8 cellular contexts compared by ENCODE assay signal in genomic region chr5:173451031-173451430, GRCh38.
DNase-seq lines count a peak whose midpoint lies in the region; ATAC-seq, FAIRE-seq and TF ChIP-seq lines count a peak whose summit lies in the region.

No MANE protein-coding gene starts in this region.

- peak in 7 of 9 donors; percentile 19 to 42 (median 23) for TF ChIP-seq CTCF in heart right ventricle (IDR thresholded peaks at IDR 0.05)
- TF ChIP-seq CTCF in endothelial cell of umbilical vein (IDR thresholded peaks at IDR 0.05; ENCODE audit: extremely low read depth in 1 of 2, insufficient read depth in 1 of 2, low read depth in 1 of 2, low read length in 2 of 2) = peak; percentile 4 to 9
- TF ChIP-seq CTCF in thoracic aorta (IDR thresholded peaks at IDR 0.05) = peak; percentile 46

- intact Hi-C loops in heart right ventricle (cut with DNase I) = no loop called here
- intact Hi-C loops in left ventricle myocardium superior (cut with micrococcal nuclease) = no loop called here
- intact Hi-C loops in endothelial cell of umbilical vein (cut with micrococcal nuclease) = loop anchor here (5.0 kb wide), 1 partner anchor 121 kb away; no protein-coding TSS in a partner anchor

- WGBS in heart right ventricle, 2 donors = 75 to 82% methylated on average over 5 of the region's 5 CpGs

- H4K20me1 ChIP-seq in endothelial cell of umbilical vein (replicated peaks; ENCODE audit: control insufficient read depth, extremely low read depth, insufficient read depth, low read length) = no peaks in the 10 kb centered on the region

- FAIRE-seq in endothelial cell of umbilical vein (lab: Jason Lieb, UNC) = no peak

- H3K4me1 ChIP-seq in heart right ventricle = peaks cover 0 to 42% (median 13%) of the 10 kb centered on the region in 9 donors
- H3K4me1 ChIP-seq in endothelial cell of umbilical vein (ENCODE audit: control insufficient read depth, extremely low read depth, insufficient read depth, low read length) = peaks cover 18% of the 10 kb centered on the region
- H3K4me1 ChIP-seq in thoracic aorta (ENCODE audit: control insufficient read depth in 1 of 2, low read depth in 2 of 2) = peaks cover 9 to 12% of the 10 kb centered on the region in 2 donors

- dilution Hi-C loops in endothelial cell of umbilical vein (cut with MboI; ENCODE audit: extremely low pct_ligation_motif_present, low sequenced_read_pairs) = no loop called here

- H3K27me3 ChIP-seq in heart right ventricle (peaks cover 0 to 3% (median 0%) of the 10 kb centered on the region in 7 donors), endothelial cell of umbilical vein (ENCODE audit: control insufficient read depth in 2 of 2, insufficient read depth in 2 of 2, low read length in 2 of 2) (no peaks in the 10 kb centered on the region), thoracic aorta (replicated peaks; ENCODE audit: insufficient read depth) (no peaks in the 10 kb centered on the region)

- H3K4me3 ChIP-seq in heart right ventricle = no peak overlapping the region
- no peak overlapping the region for H3K4me3 ChIP-seq in endothelial cell of umbilical vein (replicated peaks in 1 of 3; ENCODE audit: insufficient read depth in 1 of 3, low read depth in 1 of 3, low read length in 3 of 3)
- H3K4me3 ChIP-seq in thoracic aorta = no peak overlapping the region

- POLR2A ChIA-PET in endothelial cell of umbilical vein (lab: Charles Lee) = no interaction called here

- H3K9me3 ChIP-seq in heart right ventricle = peaks cover 0 to 6% (median 0%) of the 10 kb centered on the region in 11 donors
- H3K9me3 ChIP-seq in endothelial cell of umbilical vein (replicated peaks; ENCODE audit: control insufficient read depth, insufficient read depth, low read length) = no peaks in the 10 kb centered on the region
- no peaks in the 10 kb centered on the region for H3K9me3 ChIP-seq in thoracic aorta

- BruUV-seq in endothelial cell of umbilical vein (replicated peaks; lab: Mats Ljungman, UMichigan) = no TSS peak

- H3K9me1 ChIP-seq in endothelial cell of umbilical vein (replicated peaks; ENCODE audit: control insufficient read depth, extremely low read depth, insufficient read depth, low read length) = no peaks in the 10 kb centered on the region

- H3K27ac ChIP-seq in heart right ventricle (peak overlapping the region in 5 of 10 donors; percentile 23 to 77 (median 58)), endothelial cell of umbilical vein (ENCODE audit: insufficient read depth, low read depth, low read length) (no peak overlapping the region), thoracic aorta (no peak overlapping the region)

- H3K79me2 ChIP-seq in endothelial cell of umbilical vein (ENCODE audit: control insufficient read depth, insufficient read depth, low read length) = no peaks in the 10 kb centered on the region

- H3K9ac ChIP-seq in endothelial cell of umbilical vein (replicated peaks; ENCODE audit: extremely low read depth, insufficient read depth, low read length) = no peak overlapping the region

- no peak for TF ChIP-seq POLR2A in endothelial cell of umbilical vein (IDR thresholded peaks at IDR 0.05; ENCODE audit: low read depth, low read length)

- ATAC-seq in heart right ventricle = no peak
- no peak for ATAC-seq in left ventricle myocardium superior
- no peak for ATAC-seq in thoracic aorta (ENCODE audit: insufficient number of reproducible peaks, low FRiP score, low read depth)
- no peak for ATAC-seq in esophagus mucosa

- CTCF ChIA-PET in endothelial cell of umbilical vein (lab: Charles Lee) = interaction anchor here (0.6 kb wide), 1 partner anchor 32 kb away, joined by 4 read pairs; no protein-coding TSS in a partner anchor

- no peak overlapping the region for H2AFZ ChIP-seq in endothelial cell of umbilical vein (ENCODE audit: low read depth, low read length)

- DNase-seq in heart right ventricle (no peak), left ventricle myocardium superior (no peak), LoVo (ENCODE audit: low spot score) (peak; percentile 27), endothelial cell of umbilical vein (ENCODE audit: low read depth, low spot score) (no peak), thoracic aorta (ENCODE audit: low spot score) (no peak), NCI-H226 (no peak), NCI-H510A treated with DMSO at 0.1 percent for 48 hours (lab: John Stamatoyannopoulos, UW) (no peak)

- H3K4me2 ChIP-seq in endothelial cell of umbilical vein (ENCODE audit: insufficient read depth, low read length) = no peak overlapping the region

- H3K36me3 ChIP-seq in heart right ventricle = no peaks in the 10 kb centered on the region
- no peaks in the 10 kb centered on the region for H3K36me3 ChIP-seq in endothelial cell of umbilical vein (ENCODE audit: control insufficient read depth in 2 of 2, extremely low read depth in 1 of 2, insufficient read depth in 2 of 2, low read length in 2 of 2)
- no peaks in the 10 kb centered on the region for H3K36me3 ChIP-seq in thoracic aorta

TF ChIP-seq in endothelial cell of umbilical vein, 7 proteins besides CTCF, POLR2A, EP300 and RAD21:
- TF ChIP-seq, protein P1, sequence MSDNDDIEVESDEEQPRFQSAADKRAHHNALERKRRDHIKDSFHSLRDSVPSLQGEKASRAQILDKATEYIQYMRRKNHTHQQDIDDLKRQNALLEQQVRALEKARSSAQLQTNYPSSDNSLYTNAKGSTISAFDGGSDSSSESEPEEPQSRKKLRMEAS (IDR thresholded peaks at IDR 0.05; ENCODE audit: insufficient read depth, insufficient read length) = no peak
- TF ChIP-seq GATA2 (IDR thresholded peaks at IDR 0.05; ENCODE audit: insufficient read depth, insufficient read length, low read depth, low read length) (no peak), EZH2 (IDR thresholded peaks at IDR 0.05; ENCODE audit: borderline replicate concordance, low read depth, low read length, severe bottlenecking) (no peak)
TF ChIP-seq in endothelial cell of umbilical vein: peak in this region for 0.
